8 cellular contexts compared by ENCODE assay signal in genomic region chr12:12722351-12723146, GRCh38. TPM values are rescaled to one million over a fixed set of nuclear protein-coding genes. Genes with fewer than 3 reads are reported as not detected.
A peak's percentile ranks its signal among the peaks of the same experiment; 100 is the strongest.
DNase-seq lines count a peak whose midpoint lies in the region; ATAC-seq and TF ChIP-seq lines count a peak whose summit lies in the region.

No MANE protein-coding gene starts in this region.

- peak overlapping the region; percentile 97 for H3K27ac ChIP-seq in lower lobe of right lung

- TF ChIP-seq CTCF in astrocyte of the cerebellum (IDR thresholded peaks at IDR 0.05; ENCODE audit: low read depth, low read length, missing control alignments) (no peak), lower lobe of right lung (IDR thresholded peaks at IDR 0.05) (no peak)

- H3K9me3 ChIP-seq in lower lobe of right lung = no peaks in the 10 kb centered on the region

- no peaks in the 10 kb centered on the region for H3K27me3 ChIP-seq in lower lobe of right lung (ENCODE audit: low read depth)

- ATAC-seq in lower lobe of right lung = no peak

- H3K4me1 ChIP-seq in lower lobe of right lung = peaks cover 52% of the 10 kb centered on the region

- in situ Hi-C loops in astrocyte of the cerebellum (cut with HindIII; ENCODE audit: low sequenced_read_pairs) = loop anchor here (25.0 kb wide), 1 partner anchor 335 kb away; no protein-coding TSS in a partner anchor

- DNase-seq in NCI-H2196 (lab: John Stamatoyannopoulos, UW; ENCODE audit: unreplicated experiment) = peak; percentile 13
- no peak for DNase-seq in NCI-H2196 treated with DMSO at 0.1 percent for 48 hours (lab: John Stamatoyannopoulos, UW; ENCODE audit: unreplicated experiment)
- DNase-seq in NCI-H2029 treated with DMSO at 0.1 percent for 48 hours (lab: John Stamatoyannopoulos, UW) = peak; percentile 81
- no peak for DNase-seq in astrocyte of the cerebellum (ENCODE audit: low read depth)
- DNase-seq in lower lobe of right lung = no peak
- no peak for DNase-seq in activated effector memory CD4-positive, alpha-beta T cell treated with Interleukin-2 at 50 U/mL for 16 hours
- DNase-seq in GOT3 (lab: John Stamatoyannopoulos, UW) = no peak
- DNase-seq in stimulated activated CD4-positive, alpha-beta T cell treated with anti-CD3 and anti-CD28 coated beads, Interleukin-4, amount 100 ng/mL, for 4 hours = no peak

- intact Hi-C loops in lower lobe of right lung (cut with DNase I) = no loop called here

- H3K36me3 ChIP-seq in lower lobe of right lung = peaks cover 26% of the 10 kb centered on the region

- H3K4me3 ChIP-seq in astrocyte of the cerebellum (ENCODE audit: low read depth, low read length) (peak overlapping the region; percentile 66), lower lobe of right lung (peak overlapping the region; percentile 91)

RNA-seq across cellular contexts. Expression of gene CDKN1B, which starts 5.4 kb away (rescaled TPM):
- total RNA-seq in lower lobe of right lung = 57.7 TPM

RNA-seq across cellular contexts. Expression of gene GPR19, which starts 26.6 kb away (rescaled TPM):
- total RNA-seq in lower lobe of right lung = not detected

Comparison
In these comparisons a context has a peak if more than half of its experiments do, and no peak if none do; other contexts are left out.
1. DNase-seq: peak in NCI-H2196 (single experiment) and NCI-H2029 treated with DMSO at 0.1 percent for 48 hours (single experiment); none in NCI-H2196 treated with DMSO at 0.1 percent for 48 hours (single experiment), astrocyte of the cerebellum (single experiment), lower lobe of right lung (single experiment), activated effector memory CD4-positive, alpha-beta T cell treated with Interleukin-2 at 50 U/mL for 16 hours (single experiment), GOT3 (single experiment) and stimulated activated CD4-positive, alpha-beta T cell treated with anti-CD3 and anti-CD28 coated beads, Interleukin-4, amount 100 ng/mL, for 4 hours (0 of 2).